In the genomic region with DNA sequence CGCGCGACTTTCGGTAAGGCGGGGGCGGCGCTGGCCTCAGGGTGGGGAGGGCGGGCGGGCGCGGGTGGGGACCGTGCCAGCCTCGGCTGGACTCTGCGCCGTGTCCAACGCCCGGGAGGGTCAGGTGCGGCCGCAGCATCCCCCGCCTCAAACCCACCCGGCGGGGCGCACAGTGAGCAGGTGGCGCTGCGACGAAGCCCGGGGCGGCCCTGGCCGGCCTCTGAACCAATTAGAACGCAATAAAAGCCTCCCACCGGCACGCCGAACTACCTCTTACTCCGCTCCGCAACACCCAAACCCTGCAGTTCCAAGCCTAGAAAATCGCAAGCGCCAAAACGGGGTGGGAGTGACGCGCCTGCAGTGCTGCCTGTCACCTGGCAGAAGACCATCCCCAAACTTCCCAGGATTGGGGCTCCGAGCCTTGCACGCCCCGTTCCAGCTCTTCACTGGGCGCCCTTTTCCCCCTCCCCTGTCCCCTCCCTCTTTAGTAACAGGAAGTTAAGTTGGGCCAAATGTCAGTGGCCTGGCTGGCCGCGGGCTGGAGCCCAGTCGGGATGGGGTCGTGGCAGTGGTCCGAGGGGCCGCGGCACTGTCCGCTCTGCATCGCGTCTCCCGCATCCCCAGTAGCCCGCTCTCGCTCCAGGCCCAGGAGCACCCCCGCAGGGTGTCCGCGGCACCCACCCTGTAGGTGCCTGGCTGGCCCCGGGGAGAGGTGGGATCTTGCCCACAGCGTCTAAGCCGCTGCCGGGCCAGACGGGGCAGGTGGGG, we compare ENCODE assay signal across 8 cellular contexts. TPM values are rescaled to one million over a fixed set of nuclear protein-coding genes. Genes with fewer than 3 reads are reported as not detected.
A peak's percentile ranks its signal among the peaks of the same experiment; 100 is the strongest.
DNase-seq lines count a peak whose midpoint lies in the region; ATAC-seq and TF ChIP-seq lines count a peak whose summit lies in the region.

No MANE protein-coding gene starts in this region.

- no peaks in the 10 kb centered on the region for H3K9me3 ChIP-seq in right cardiac atrium (ENCODE audit: control insufficient read depth, low read length)
- H3K9me3 ChIP-seq in sigmoid colon: no peaks in the 10 kb centered on the region

- peak overlapping the region; percentile 87 for H3K4me3 ChIP-seq in right cardiac atrium (ENCODE audit: low read length)
- H3K4me3 ChIP-seq in sigmoid colon: peak overlapping the region; percentile 71 to 99 (median 77)

- TF ChIP-seq CTCF in sigmoid colon (IDR thresholded peaks at IDR 0.05): no peak

- H3K4me1 ChIP-seq in right cardiac atrium (ENCODE audit: control insufficient read depth, insufficient read depth, low read length) (peaks cover 14% of the 10 kb centered on the region), sigmoid colon (peaks cover 0 to 45% (median 38%) of the 10 kb centered on the region in 4 donors)

- DNase-seq in activated CD4-positive, CD25-positive, alpha-beta regulatory T cell (lab: John Stamatoyannopoulos, UW): no peak
- DNase-seq in NCI-H526 treated with DMSO at 0.1 percent for 48 hours (lab: John Stamatoyannopoulos, UW) (peak; percentile 45), right cardiac atrium (peak; percentile 50 to 78 (median 78)), sigmoid colon (peak; percentile 76), iPS-NIHi7 (ENCODE audit: extremely low spot score) (no peak)
- DNase-seq in activated naive CD8-positive, alpha-beta T cell treated with anti-CD3 and anti-CD28 coated beads, Interleukin-2, amount 50 U/mL, for 16 hours (ENCODE audit: low read depth, low spot score): peak; percentile 13

- TF ChIP-seq POLR2A in sigmoid colon (IDR thresholded peaks at IDR 0.05): no peak

- WGBS in right cardiac atrium: 6% methylated on average over 65 of the region's 65 CpGs
- 4 to 16% methylated on average over 65 of the region's 65 CpGs for WGBS in sigmoid colon, 2 donors

- H3K36me3 ChIP-seq in sigmoid colon: no peaks in the 10 kb centered on the region

- peak; percentile 20 to 27 for ATAC-seq in activated CD4-positive, CD25-positive, alpha-beta regulatory T cell treated with anti-CD3 and anti-CD28 coated beads, Interleukin-2, amount 50 U/mL, for 24 hours
- peak; percentile 38 for ATAC-seq in HG02642 (IDR thresholded peaks at IDR 0.05; ENCODE audit: poor library complexity, unreplicated experiment)
- peak; percentile 32 to 33 for ATAC-seq in right cardiac atrium

- intact Hi-C loops in right cardiac atrium (cut with DNase I): loop anchor here in 2 of 4 donors (5.0 to 10.0 kb wide), 2 partner anchors 66 to 134 kb away; no protein-coding TSS in a partner anchor
- intact Hi-C loops in sigmoid colon (cut with DNase I): loop anchor here (5.0 kb wide), 2 partner anchors 51 to 126 kb away; no protein-coding TSS in a partner anchor

- peak overlapping the region; percentile 31 for H3K27ac ChIP-seq in right cardiac atrium (ENCODE audit: low read length)
- peak overlapping the region; percentile 92 to 98 (median 95) for H3K27ac ChIP-seq in sigmoid colon

- H3K27me3 ChIP-seq in right cardiac atrium (ENCODE audit: control insufficient read depth, insufficient read depth) (no peaks in the 10 kb centered on the region), sigmoid colon (no peaks in the 10 kb centered on the region)

- TF ChIP-seq EP300 in sigmoid colon (IDR thresholded peaks at IDR 0.05): no peak

RNA-seq across cellular contexts. Expression of a gene that starts 0.5 kb away (rescaled TPM):
- total RNA-seq in right cardiac atrium: 100 to 1,000 TPM in 1 of 4 donors, 10 to 100 TPM in 3; 92.1 to 115 (median 95.1) TPM
- polyA plus RNA-seq in right cardiac atrium: 62.9 TPM
- total RNA-seq in sigmoid colon: 100 to 1,000 TPM; 115 to 145 (median 130) TPM
- polyA plus RNA-seq in sigmoid colon: 10 to 100 TPM; 36.6 to 92.2 (median 91.1) TPM

Comparison
In these comparisons a context has a peak if more than half of its experiments do, and no peak if none do; other contexts are left out.
1. DNase-seq: peak in NCI-H526 treated with DMSO at 0.1 percent for 48 hours (single experiment), activated naive CD8-positive, alpha-beta T cell treated with anti-CD3 and anti-CD28 coated beads, Interleukin-2, amount 50 U/mL, for 16 hours (single experiment), right cardiac atrium (3 of 3) and sigmoid colon (single experiment); none in activated CD4-positive, CD25-positive, alpha-beta regulatory T cell (0 of 4) and iPS-NIHi7 (single experiment).
2. Peak in every context shown above with its lines, with median percentiles within 50 percentile points of each other: ATAC-seq.